ENCODE assay signal across 8 cellular contexts in the genomic region with DNA sequence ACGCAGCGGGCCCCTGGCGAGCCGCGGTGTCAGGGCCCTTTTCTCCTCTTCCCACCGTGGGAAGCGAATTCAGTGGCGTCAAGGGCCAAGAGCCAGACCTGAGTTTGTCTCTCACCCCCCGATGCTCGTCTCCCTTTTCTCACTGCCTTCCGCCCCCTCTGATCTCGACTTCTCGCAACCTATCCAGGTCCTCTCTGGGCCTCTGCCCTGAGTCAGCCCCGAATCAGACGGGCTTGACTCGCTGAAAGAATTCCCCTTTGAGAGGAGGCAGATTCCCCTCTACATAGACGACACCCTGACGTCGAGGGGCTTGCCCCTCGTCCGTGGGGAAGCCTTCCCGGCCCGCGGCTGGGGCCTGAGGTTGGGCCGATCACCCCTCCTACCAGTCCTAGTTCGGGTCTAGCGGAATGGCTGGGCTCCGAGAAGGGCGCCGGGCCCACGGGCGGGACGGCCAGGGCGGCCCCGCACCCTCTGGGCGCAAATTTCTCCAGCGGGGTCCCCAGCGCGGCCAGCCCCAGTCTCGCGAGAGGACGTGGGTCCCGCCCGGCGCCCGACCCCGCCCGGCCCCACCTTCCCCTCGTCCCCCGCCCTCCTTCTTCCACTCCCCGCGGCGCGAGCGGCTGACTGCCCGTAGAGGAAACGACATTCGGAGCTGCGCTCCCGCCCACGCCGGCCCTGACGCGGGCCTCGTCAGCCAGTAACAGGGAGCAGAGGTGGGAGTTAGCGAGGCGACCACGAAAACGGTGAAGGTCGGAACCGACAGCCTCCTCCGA. TPM values are rescaled to one million over a fixed set of nuclear protein-coding genes. Genes with fewer than 3 reads are reported as not detected.
DNase-seq lines count a peak whose midpoint lies in the region; TF ChIP-seq lines count a peak whose summit lies in the region.

A gene with protein sequence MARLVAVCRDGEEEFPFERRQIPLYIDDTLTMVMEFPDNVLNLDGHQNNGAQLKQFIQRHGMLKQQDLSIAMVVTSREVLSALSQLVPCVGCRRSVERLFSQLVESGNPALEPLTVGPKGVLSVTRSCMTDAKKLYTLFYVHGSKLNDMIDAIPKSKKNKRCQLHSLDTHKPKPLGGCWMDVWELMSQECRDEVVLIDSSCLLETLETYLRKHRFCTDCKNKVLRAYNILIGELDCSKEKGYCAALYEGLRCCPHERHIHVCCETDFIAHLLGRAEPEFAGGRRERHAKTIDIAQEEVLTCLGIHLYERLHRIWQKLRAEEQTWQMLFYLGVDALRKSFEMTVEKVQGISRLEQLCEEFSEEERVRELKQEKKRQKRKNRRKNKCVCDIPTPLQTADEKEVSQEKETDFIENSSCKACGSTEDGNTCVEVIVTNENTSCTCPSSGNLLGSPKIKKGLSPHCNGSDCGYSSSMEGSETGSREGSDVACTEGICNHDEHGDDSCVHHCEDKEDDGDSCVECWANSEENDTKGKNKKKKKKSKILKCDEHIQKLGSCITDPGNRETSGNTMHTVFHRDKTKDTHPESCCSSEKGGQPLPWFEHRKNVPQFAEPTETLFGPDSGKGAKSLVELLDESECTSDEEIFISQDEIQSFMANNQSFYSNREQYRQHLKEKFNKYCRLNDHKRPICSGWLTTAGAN (plus strand): TSS at position 600 of the 773 bp plus-strand sequence. CDS start 806 bp downstream, outside the sequence.

- peaks cover 23% of the 10 kb centered on the region for H4K20me1 ChIP-seq in neural progenitor cell (ENCODE audit: low read depth)

- H3K4me1 ChIP-seq in HEK293 (ENCODE audit: control insufficient read depth, insufficient read depth, low read length) (peaks cover 11% of the 10 kb centered on the region), SJSA1 (replicated peaks) (peaks cover 14% of the 10 kb centered on the region; the same call in 1 of the 2 replicates), neural progenitor cell (peaks cover 16% of the 10 kb centered on the region), stomach (peaks cover 41 to 52% (median 48%) of the 10 kb centered on the region in 4 donors)

- no peaks in the 10 kb centered on the region for H3K9me3 Mint-ChIP-seq in neural progenitor cell

- peaks cover 2% of the 10 kb centered on the region for H3K27me3 Mint-ChIP-seq in neural progenitor cell (ENCODE audit: insufficient read depth, low read depth)

- peaks cover 22% of the 10 kb centered on the region for H3K4me1 Mint-ChIP-seq in neural progenitor cell

- in situ Hi-C loops in G401 (cut with HindIII; ENCODE audit: low sequenced_read_pairs) = no loop called here

- H3K9me3 ChIP-seq in HEK293 (ENCODE audit: control insufficient read depth, insufficient read depth, low read depth, low read length) = no peaks in the 10 kb centered on the region
- H3K9me3 ChIP-seq in SJSA1 (replicated peaks) = no peaks in the 10 kb centered on the region
- H3K9me3 ChIP-seq in neural progenitor cell (ENCODE audit: low read depth) = no peaks in the 10 kb centered on the region
- H3K9me3 ChIP-seq in stomach = no peaks in the 10 kb centered on the region

- no peak for TF ChIP-seq EP300 in stomach (IDR thresholded peaks at IDR 0.05)

- peak within 1 kb of the TSS; percentile 77 for H2AFZ ChIP-seq in neural progenitor cell (replicated peaks)

- peak within 1 kb of the TSS; percentile 94 for H3K27ac Mint-ChIP-seq in neural progenitor cell

- TF ChIP-seq CTCF in HEK293 (tag by site-specific recombination; IDR thresholded peaks at IDR 0.05) (no peak), foreskin fibroblast (IDR thresholded peaks at IDR 0.05; ENCODE audit: low read depth, low read length) (no peak), neural progenitor cell (IDR thresholded peaks at IDR 0.05) (no peak), stomach (IDR thresholded peaks at IDR 0.05) (no peak)

- peaks cover 60% of the 10 kb centered on the region for H3K79me2 ChIP-seq in neural progenitor cell (ENCODE audit: low read depth)

- H3K27me3 ChIP-seq in SJSA1 (replicated peaks) = no peaks in the 10 kb centered on the region
- H3K27me3 ChIP-seq in neural progenitor cell = no peaks in the 10 kb centered on the region
- H3K27me3 ChIP-seq in stomach = no peaks in the 10 kb centered on the region

- H3K4me3 ChIP-seq in HEK293 (ENCODE audit: low read depth, low read length) (peak within 1 kb of the TSS; percentile 99), SJSA1 (peak within 1 kb of the TSS; percentile 69), foreskin fibroblast (ENCODE audit: low read depth in 1 of 2, low read length in 2 of 2) (peak within 1 kb of the TSS; percentile 50 to 99), neural progenitor cell (peak within 1 kb of the TSS; percentile 83), stomach (peak within 1 kb of the TSS; percentile 70 to 100 (median 94))

- H3K4me2 ChIP-seq in neural progenitor cell = peak within 1 kb of the TSS; percentile 92

- peaks cover 6% of the 10 kb centered on the region for H3K36me3 Mint-ChIP-seq in neural progenitor cell

- DNase-seq in G401 (ENCODE audit: low spot score) (peak; percentile 93), MV-4-11 (lab: John Stamatoyannopoulos, UW) (peak; percentile 85), SJSA1 (ENCODE audit: low read depth in 1 of 2, low spot score in 2 of 2) (peak; percentile 91 to 93), foreskin fibroblast (peak; percentile 95 to 98), neural progenitor cell (ENCODE audit: low spot score) (peak; percentile 97), stomach (peak; percentile 92)
- DNase-seq in activated gamma-delta T cell treated with anti-CD3 and anti-CD28 coated beads, Interleukin-2, amount 50 U/mL, for 16 hours (ENCODE audit: low read depth) = peak; percentile 86

- H3F3A ChIP-seq in neural progenitor cell (ENCODE audit: low read depth) = peaks cover 52% of the 10 kb centered on the region

- TF ChIP-seq POLR2A in stomach (IDR thresholded peaks at IDR 0.05) = peak in 2 of 4 donors; percentile 81 to 93

- CTCF ChIA-PET in HEK293 (lab: Yijun Ruan, JAX) = interaction anchor here (2.9 kb wide), 1 partner anchor 11 kb away, joined by 15 read pairs; a partner anchor contains a TSS

- peak within 1 kb of the TSS; percentile 90 for H3K9ac ChIP-seq in neural progenitor cell

- H3K4me3 Mint-ChIP-seq in neural progenitor cell = peak within 1 kb of the TSS; percentile 99

- intact Hi-C loops in stomach (cut with DNase I; ENCODE audit: low total_unique reads) = no loop called here

- H3K27ac ChIP-seq in HEK293 (ENCODE audit: extremely low read depth, low read depth, low read length) (peak within 1 kb of the TSS; percentile 96), SJSA1 (peak within 1 kb of the TSS; percentile 95), neural progenitor cell (peak within 1 kb of the TSS; percentile 88), stomach (peak within 1 kb of the TSS; percentile 99 to 100 (median 100))

- WGBS in stomach, 5 donors = 0 to 1% (median 0%) methylated on average over 29 to 72 of the region's 72 CpGs

- POLR2A ChIA-PET in HEK293 (lab: Yijun Ruan, JAX) = interaction anchor here (0.6 to 4.3 kb wide), 17 partner anchors 8 to 1226 kb away, joined by 3 to 81 read pairs (median 4); a partner anchor contains a TSS

- H3K36me3 ChIP-seq in HEK293 (ENCODE audit: control insufficient read depth in 2 of 2, insufficient read depth in 1 of 2, low read length in 2 of 2) = peaks cover 2 to 12% of the 10 kb centered on the region in 2 experiments
- peaks cover 42% of the 10 kb centered on the region for H3K36me3 ChIP-seq in SJSA1
- peaks cover 2% of the 10 kb centered on the region for H3K36me3 ChIP-seq in neural progenitor cell
- H3K36me3 ChIP-seq in stomach = peaks cover 0 to 7% (median 0%) of the 10 kb centered on the region in 4 donors

TF ChIP-seq in HEK293, 187 proteins besides CTCF, POLR2A, EP300 and RAD21 (continues in another document):
- TF ChIP-seq, protein P1, sequence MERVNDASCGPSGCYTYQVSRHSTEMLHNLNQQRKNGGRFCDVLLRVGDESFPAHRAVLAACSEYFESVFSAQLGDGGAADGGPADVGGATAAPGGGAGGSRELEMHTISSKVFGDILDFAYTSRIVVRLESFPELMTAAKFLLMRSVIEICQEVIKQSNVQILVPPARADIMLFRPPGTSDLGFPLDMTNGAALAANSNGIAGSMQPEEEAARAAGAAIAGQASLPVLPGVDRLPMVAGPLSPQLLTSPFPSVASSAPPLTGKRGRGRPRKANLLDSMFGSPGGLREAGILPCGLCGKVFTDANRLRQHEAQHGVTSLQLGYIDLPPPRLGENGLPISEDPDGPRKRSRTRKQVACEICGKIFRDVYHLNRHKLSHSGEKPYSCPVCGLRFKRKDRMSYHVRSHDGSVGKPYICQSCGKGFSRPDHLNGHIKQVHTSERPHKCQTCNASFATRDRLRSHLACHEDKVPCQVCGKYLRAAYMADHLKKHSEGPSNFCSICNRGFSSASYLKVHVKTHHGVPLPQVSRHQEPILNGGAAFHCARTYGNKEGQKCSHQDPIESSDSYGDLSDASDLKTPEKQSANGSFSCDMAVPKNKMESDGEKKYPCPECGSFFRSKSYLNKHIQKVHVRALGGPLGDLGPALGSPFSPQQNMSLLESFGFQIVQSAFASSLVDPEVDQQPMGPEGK (tag by site-specific recombination; IDR thresholded peaks at IDR 0.05) = peak; percentile 83
- 0 out of 2 replicates have a peak, but pooled peaks have one; percentile 20 for TF ChIP-seq YY1 (tag by site-specific recombination; IDR thresholded peaks at IDR 0.05)
- peak; percentile 82; the same call in 1 of the 2 replicates for TF ChIP-seq ZBTB7A (tag by site-specific recombination; IDR thresholded peaks at IDR 0.05; ENCODE audit: low read depth)
- TF ChIP-seq ZNF610 (tag by site-specific recombination; IDR thresholded peaks at IDR 0.05; ENCODE audit: borderline replicate concordance) = peak; percentile 85; the same call in 1 of the 2 replicates
- TF ChIP-seq ZBTB20 (tag by site-specific recombination; IDR thresholded peaks at IDR 0.05) = peak; percentile 89
- TF ChIP-seq ZBTB8A (tag by site-specific recombination; IDR thresholded peaks at IDR 0.05) = peak; percentile 99
- TF ChIP-seq ZNF121 (tag by site-specific recombination; IDR thresholded peaks at IDR 0.05) = no peak
- TF ChIP-seq SP3 (tag by site-specific recombination; IDR thresholded peaks at IDR 0.05) = peak; percentile 80

RNA-seq across cellular contexts. Expression of the gene that starts here (rescaled TPM):
- total RNA-seq in G401 (2014; rRNA removed; shearing (Covaris generic)) = 39.8 and 51.4 TPM in 2 replicates
- total RNA-seq in SJSA1 (2014; rRNA removed; shearing (Covaris generic)) = 47.6 and 54.0 TPM in 2 replicates
- total RNA-seq in neural progenitor cell (ENCODE audit: low replicate concordance) (44.4 and 79.5 TPM in 2 replicates), stomach (100 to 1,000 TPM in 2 of 5 donors, 10 to 100 TPM in 3; 15.8 to 161 (median 69.8) TPM)
- polyA plus RNA-seq in stomach = 10 to 100 TPM; 24.7 to 40.2 (median 38.9) TPM

Comparison
In these comparisons a context has a peak if more than half of its experiments do, and no peak if none do; other contexts are left out.
1. Peak in every context shown above with its lines: DNase-seq, H3K4me3 ChIP-seq and H3K27ac ChIP-seq.